ENCODE assay signal across 8 cellular contexts in the genomic region with DNA sequence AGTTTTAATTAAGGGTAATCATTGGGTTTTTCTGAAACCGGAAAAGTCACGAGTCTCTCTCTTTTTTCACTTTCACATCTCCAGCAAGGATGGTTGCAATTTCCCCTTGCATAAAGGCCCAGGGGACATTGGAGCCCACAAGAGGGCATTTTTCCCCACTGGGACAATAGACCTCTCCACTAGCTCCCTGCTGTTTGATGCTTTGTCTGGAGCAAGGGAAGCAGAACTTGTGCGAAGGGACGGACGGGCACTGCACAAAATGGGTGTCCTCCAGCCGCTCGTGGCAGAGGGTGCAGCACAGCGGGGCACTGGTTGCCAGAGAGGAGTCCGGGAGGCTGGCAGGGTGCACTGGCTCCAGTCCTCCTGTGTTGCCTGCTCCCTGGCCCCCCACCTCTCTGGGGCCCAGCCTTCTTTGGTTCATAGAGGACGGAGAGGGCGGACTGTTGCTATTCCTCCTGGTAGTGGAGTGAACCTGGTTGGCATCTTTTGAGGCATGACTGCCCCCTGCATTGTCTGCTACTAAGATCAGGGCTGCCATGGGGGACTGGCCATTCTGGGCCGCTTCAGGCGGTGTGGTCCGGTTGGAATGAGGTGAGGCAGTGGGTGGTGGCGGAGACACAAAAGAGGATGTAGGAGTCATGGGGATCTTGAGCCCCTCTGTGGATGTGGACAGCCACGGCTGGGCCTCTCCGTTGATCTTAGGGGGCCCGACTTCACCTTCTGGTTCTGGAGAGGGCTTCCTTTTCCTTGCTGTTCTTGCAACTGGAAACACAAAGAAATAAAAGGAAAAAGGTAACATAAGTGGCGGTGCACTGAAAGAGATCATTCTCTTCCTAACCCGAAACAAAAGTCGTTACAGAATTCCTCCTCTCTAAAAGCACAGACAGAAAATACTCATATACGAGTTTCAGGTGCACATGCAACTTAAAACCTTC. TPM values are rescaled to one million over a fixed set of nuclear protein-coding genes. Genes with fewer than 3 reads are reported as not detected.
DNase-seq lines count a peak whose midpoint lies in the region; ATAC-seq and TF ChIP-seq lines count a peak whose summit lies in the region.

No MANE protein-coding gene starts in this region.

- TF ChIP-seq CTCF in activated CD8-positive, alpha-beta T cell treated with anti-CD3 and anti-CD28 coated beads for 36 hours (IDR thresholded peaks at IDR 0.05) = peak; percentile 6
- no peak for TF ChIP-seq CTCF in fibroblast of mammary gland (conservative IDR thresholded peaks at IDR 0.05; ENCODE audit: control insufficient read depth, insufficient read depth, low read depth, low read length)

- H3K79me1 ChIP-seq in neuronal stem cell (ENCODE audit: low read depth, low read length) = peaks cover 7% of the 10 kb centered on the region

- H3K4me3 ChIP-seq in fibroblast of mammary gland (ENCODE audit: control insufficient read depth, low read depth, low read length) = peak overlapping the region; percentile 84
- peak overlapping the region; percentile 61 to 63 for H3K4me3 ChIP-seq in neuronal stem cell (ENCODE audit: low read length in 2 of 2)

- H3K4ac ChIP-seq in neuronal stem cell (ENCODE audit: low read length) = no peak overlapping the region

- H2BK120ac ChIP-seq in neuronal stem cell (ENCODE audit: low read depth, low read length) = no peak overlapping the region

- no peak overlapping the region for H2BK5ac ChIP-seq in neuronal stem cell (ENCODE audit: low read length)

- intact Hi-C loops in activated CD8-positive, alpha-beta T cell treated with anti-CD3 and anti-CD28 coated beads for 36 hours (cut with micrococcal nuclease) = no loop called here

- H2BK15ac ChIP-seq in neuronal stem cell (ENCODE audit: low read length) = no peak overlapping the region

- no peak overlapping the region for H2BK12ac ChIP-seq in neuronal stem cell (ENCODE audit: low read length)

- CTCF ChIA-PET in activated CD8-positive, alpha-beta T cell treated with anti-CD3 and anti-CD28 coated beads for 36 hours (lab: Charles Lee) = interaction anchor here (1.1 kb wide), 1 partner anchor 163 kb away, joined by 3 read pairs; no protein-coding TSS in a partner anchor

- no peaks in the 10 kb centered on the region for H3K27me3 ChIP-seq in neuronal stem cell (ENCODE audit: control insufficient read depth in 3 of 3, insufficient read depth in 3 of 3, low read depth in 1 of 3, low read length in 3 of 3)

- H4K91ac ChIP-seq in neuronal stem cell (ENCODE audit: low read depth, low read length, poor library complexity) = no peak overlapping the region

- H3K18ac ChIP-seq in neuronal stem cell (ENCODE audit: low read length) = peak overlapping the region; percentile 82

- H3K14ac ChIP-seq in neuronal stem cell (ENCODE audit: low read length) = no peak overlapping the region

- H3K27ac ChIP-seq in neuronal stem cell (replicated peaks; ENCODE audit: low read length) = no peak overlapping the region

- peak overlapping the region; percentile 76 for H2AK5ac ChIP-seq in neuronal stem cell (ENCODE audit: low read depth, low read length)

- H3K27me3 Mint-ChIP-seq in activated CD8-positive, alpha-beta T cell treated with anti-CD3 and anti-CD28 coated beads for 36 hours = no peaks in the 10 kb centered on the region

- H3K23ac ChIP-seq in neuronal stem cell (ENCODE audit: low read depth, low read length, poor library complexity) = peak overlapping the region; percentile 46

- peaks cover 26% of the 10 kb centered on the region for H3K4me1 Mint-ChIP-seq in activated CD8-positive, alpha-beta T cell treated with anti-CD3 and anti-CD28 coated beads for 36 hours (ENCODE audit: low read depth)

- H3K4me3 Mint-ChIP-seq in activated CD8-positive, alpha-beta T cell treated with anti-CD3 and anti-CD28 coated beads for 36 hours = peak overlapping the region; percentile 87

- H3K4me1 ChIP-seq in neuronal stem cell (ENCODE audit: control insufficient read depth in 2 of 2, insufficient read depth in 1 of 2, low read depth in 1 of 2, low read length in 2 of 2) = peaks cover 20 to 33% of the 10 kb centered on the region in 2 donors

- H3K36me3 ChIP-seq in neuronal stem cell (replicated peaks in 1 of 2; ENCODE audit: control insufficient read depth in 2 of 2, insufficient read depth in 2 of 2, low read length in 2 of 2) = peaks cover 3 to 59% of the 10 kb centered on the region in 2 donors

- peak overlapping the region; percentile 98 for H3K27ac Mint-ChIP-seq in activated CD8-positive, alpha-beta T cell treated with anti-CD3 and anti-CD28 coated beads for 36 hours

- H3K9me3 ChIP-seq in neuronal stem cell (replicated peaks in 1 of 2; ENCODE audit: control insufficient read depth in 2 of 2, insufficient read depth in 1 of 2, low read depth in 1 of 2, low read length in 2 of 2) = no peaks in the 10 kb centered on the region

- peak; percentile 45 for DNase-seq in activated CD4-positive, CD25-positive, alpha-beta regulatory T cell treated with anti-CD3 and anti-CD28 coated beads, Interleukin-2, amount 50 U/mL, for 72 hours
- DNase-seq in activated CD4-positive, CD25-positive, alpha-beta regulatory T cell (lab: John Stamatoyannopoulos, UW) = no peak
- DNase-seq in NCI-H2107 treated with DMSO at 0.1 percent for 48 hours (lab: John Stamatoyannopoulos, UW; ENCODE audit: unreplicated experiment) (peak; percentile 90), fibroblast of mammary gland (ENCODE audit: low read depth) (peak; percentile 44), neuronal stem cell (ENCODE audit: low spot score) (peak; percentile 64), NCI-H187 treated with DMSO at 0.1 percent for 48 hours (lab: John Stamatoyannopoulos, UW) (no peak)
- DNase-seq in activated CD8-positive, alpha-beta T cell treated with anti-CD3 and anti-CD28 coated beads for 36 hours = peak; percentile 41

- peak overlapping the region; percentile 82 for H3K4me2 ChIP-seq in neuronal stem cell (ENCODE audit: insufficient read depth, low read length, poor library complexity, severe bottlenecking)

- peaks cover 58% of the 10 kb centered on the region for H3K36me3 Mint-ChIP-seq in activated CD8-positive, alpha-beta T cell treated with anti-CD3 and anti-CD28 coated beads for 36 hours (ENCODE audit: low read depth)

- peak overlapping the region; percentile 71 for H3K9ac ChIP-seq in neuronal stem cell (ENCODE audit: low read depth, low read length, poor library complexity)

- H4K8ac ChIP-seq in neuronal stem cell (ENCODE audit: low read depth, low read length) = no peak overlapping the region

- no CpG with 5 or more reads among the region's 22 CpGs for WGBS in neuronal stem cell (ENCODE audit: extremely low coverage in 2 of 2, insufficient read length in 2 of 2, insufficient replicate concordance in 1 of 2), 2 donors

- H3K9me3 Mint-ChIP-seq in activated CD8-positive, alpha-beta T cell treated with anti-CD3 and anti-CD28 coated beads for 36 hours = no peaks in the 10 kb centered on the region

- POLR2A ChIA-PET in activated CD8-positive, alpha-beta T cell treated with anti-CD3 and anti-CD28 coated beads for 36 hours (lab: Charles Lee) = interaction anchor here (1.1 kb wide), 1 partner anchor 116 kb away, joined by 4 read pairs; no protein-coding TSS in a partner anchor

- ATAC-seq in activated CD8-positive, alpha-beta T cell treated with anti-CD3 and anti-CD28 coated beads for 36 hours = no peak
- ATAC-seq in GM21576 (IDR thresholded peaks at IDR 0.05; ENCODE audit: unreplicated experiment) = no peak

- H2AFZ ChIP-seq in neuronal stem cell (ENCODE audit: low read length) = no peak overlapping the region

RNA-seq across cellular contexts. Expression of a gene that starts 2.6 kb away (rescaled TPM):
- 100 to 1,000 TPM; 148 to 155 TPM for total RNA-seq in activated CD8-positive, alpha-beta T cell treated with anti-CD3 and anti-CD28 coated beads for 36 hours
- 28.8 TPM for polyA plus RNA-seq in neuronal stem cell (2013, experiment 1 of 2)
- 29.3 TPM for polyA plus RNA-seq in neuronal stem cell (2013, experiment 2 of 2)

Comparison
In these comparisons a context has a peak if more than half of its experiments do, and no peak if none do; other contexts are left out.
1. DNase-seq: peak in activated CD4-positive, CD25-positive, alpha-beta regulatory T cell treated with anti-CD3 and anti-CD28 coated beads, Interleukin-2, amount 50 U/mL, for 72 hours (single experiment), NCI-H2107 treated with DMSO at 0.1 percent for 48 hours (single experiment), activated CD8-positive, alpha-beta T cell treated with anti-CD3 and anti-CD28 coated beads for 36 hours (single experiment), fibroblast of mammary gland (single experiment) and neuronal stem cell (single experiment); none in activated CD4-positive, CD25-positive, alpha-beta regulatory T cell (0 of 4) and NCI-H187 treated with DMSO at 0.1 percent for 48 hours (single experiment).